Comparison of ENCODE assay signal across 11 cellular contexts in genomic region chr7:28853150-28853549, GRCh38.
DNase-seq lines count a peak whose midpoint lies in the region; ATAC-seq and TF ChIP-seq lines count a peak whose summit lies in the region.
"Had no signal": no experiment of that assay in that cellular context is flagged by ENCODE, and none has a peak within 500 bp of the region (broad histone marks: within the 10 kb centered on the region; RNA-seq: fewer than 3 reads in every experiment).

No MANE protein-coding gene starts in this region.

- TF ChIP-seq CTCF in left ventricle myocardium inferior (IDR thresholded peaks at IDR 0.05; ENCODE audit: borderline replicate concordance) (no peak), suprapubic skin (IDR thresholded peaks at IDR 0.05) (no peak)

- intact Hi-C loops in left ventricle myocardium inferior (cut with micrococcal nuclease) = loop anchor here (10.0 kb wide), 1 partner anchor 238 kb away; no protein-coding TSS in a partner anchor
- intact Hi-C loops in cardiac septum (cut with DNase I) = loop anchor here (5.0 kb wide), 5 partner anchors 166 to 556 kb away; partner anchors contain the start of gene CREB5

- H3K36me3 ChIP-seq in left ventricle myocardium inferior (no peaks in the 10 kb centered on the region), iPS-20b (ENCODE audit: insufficient read depth, low read depth, low read length) (no peaks in the 10 kb centered on the region), suprapubic skin (no peaks in the 10 kb centered on the region)
- H3K36me3 ChIP-seq: cardiac muscle cell, HAP-1 had no signal

- DNase-seq in left ventricle myocardium inferior = no peak
- no peak for DNase-seq in cardiac septum (ENCODE audit: low spot score)
- peak; percentile 32 for DNase-seq in SKM-1 treated with dmso at 0.1 percent for 144 hours (lab: John Stamatoyannopoulos, UW; ENCODE audit: unreplicated experiment)
- no peak for DNase-seq in suprapubic skin (ENCODE audit: low spot score in 2 of 2)
- no peak for DNase-seq in NCI-H2196 treated with DMSO at 0.1 percent for 48 hours (lab: John Stamatoyannopoulos, UW; ENCODE audit: unreplicated experiment)
- no peak for DNase-seq in islet precursor cell
- DNase-seq: NCI-H2081 treated with DMSO at 0.1 percent for 48 hours had no signal

- H3K27ac ChIP-seq in left ventricle myocardium inferior (replicated peaks) (no peak overlapping the region), iPS-20b (ENCODE audit: low read length) (no peak overlapping the region), suprapubic skin (no peak overlapping the region)
- H3K27ac ChIP-seq: cardiac muscle cell had no signal

- TF ChIP-seq EP300 in suprapubic skin (IDR thresholded peaks at IDR 0.05) = no peak

- H3K4me1 ChIP-seq in left ventricle myocardium inferior (peaks cover 13% of the 10 kb centered on the region), iPS-20b (ENCODE audit: insufficient read depth, low read length) (no peaks in the 10 kb centered on the region), suprapubic skin (peaks cover 10% of the 10 kb centered on the region)
- H3K4me1 ChIP-seq: HAP-1 had no signal

- no peak for ATAC-seq in HG02981 (IDR thresholded peaks at IDR 0.05; ENCODE audit: unreplicated experiment)

- H3K4me3 ChIP-seq in left ventricle myocardium inferior (peak overlapping the region; percentile 74), iPS-20b (ENCODE audit: low read length) (peak overlapping the region; percentile 88; the same call in 1 of the 2 replicates), suprapubic skin (peak overlapping the region; percentile 44)

- H3K9me3 ChIP-seq in left ventricle myocardium inferior (replicated peaks) = no peaks in the 10 kb centered on the region
- H3K9me3 ChIP-seq in iPS-20b (ENCODE audit: insufficient read depth, low read depth, low read length) = no peaks in the 10 kb centered on the region
- no peaks in the 10 kb centered on the region for H3K9me3 ChIP-seq in suprapubic skin
- H3K9me3 ChIP-seq: HAP-1 had no signal

- TF ChIP-seq POLR2A in suprapubic skin (IDR thresholded peaks at IDR 0.05) = no peak

- H3K9ac ChIP-seq in iPS-20b (ENCODE audit: low read depth, low read length) = no peak overlapping the region

- H3K27me3 ChIP-seq in left ventricle myocardium inferior (ENCODE audit: low read depth) (peaks cover 10% of the 10 kb centered on the region), iPS-20b (ENCODE audit: insufficient read depth, low read length) (peaks cover 23% of the 10 kb centered on the region), suprapubic skin (peaks cover 12% of the 10 kb centered on the region)

- WGBS in suprapubic skin = 33% methylated on average over 4 of the region's 4 CpGs
